1 cellular context compared by ENCODE assay signal in the genomic region with DNA sequence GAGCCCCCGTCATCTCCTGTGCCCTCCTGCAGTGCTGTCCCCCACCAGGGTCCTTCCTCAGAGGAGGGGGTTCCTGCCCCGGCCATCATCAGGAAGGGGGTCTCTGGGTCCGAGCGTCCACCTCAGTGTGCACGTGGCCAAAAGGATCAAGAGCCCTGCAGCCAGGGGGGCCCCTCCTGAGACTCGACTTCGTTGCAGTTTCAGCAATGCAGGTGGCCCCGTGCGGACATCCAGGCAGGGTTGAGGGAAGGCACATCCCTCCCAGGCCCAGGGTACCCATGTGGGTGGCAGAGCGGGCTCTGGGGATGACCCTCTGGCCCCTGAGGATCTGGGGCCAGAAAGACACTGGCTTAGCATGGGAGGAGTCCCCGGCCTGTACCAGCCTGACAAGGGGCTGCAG.
TF ChIP-seq lines count a peak whose summit lies in the region.

No MANE protein-coding gene starts in this region.

TF ChIP-seq in HEK293T, 16 proteins besides CTCF, POLR2A, EP300 and RAD21 (continued from another document):
- TF ChIP-seq, protein P1, sequence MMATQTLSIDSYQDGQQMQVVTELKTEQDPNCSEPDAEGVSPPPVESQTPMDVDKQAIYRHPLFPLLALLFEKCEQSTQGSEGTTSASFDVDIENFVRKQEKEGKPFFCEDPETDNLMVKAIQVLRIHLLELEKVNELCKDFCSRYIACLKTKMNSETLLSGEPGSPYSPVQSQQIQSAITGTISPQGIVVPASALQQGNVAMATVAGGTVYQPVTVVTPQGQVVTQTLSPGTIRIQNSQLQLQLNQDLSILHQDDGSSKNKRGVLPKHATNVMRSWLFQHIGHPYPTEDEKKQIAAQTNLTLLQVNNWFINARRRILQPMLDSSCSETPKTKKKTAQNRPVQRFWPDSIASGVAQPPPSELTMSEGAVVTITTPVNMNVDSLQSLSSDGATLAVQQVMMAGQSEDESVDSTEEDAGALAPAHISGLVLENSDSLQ (IDR thresholded peaks at IDR 0.05): no peak
- no peak for TF ChIP-seq NFRKB (IDR thresholded peaks at IDR 0.05)
- no peak for TF ChIP-seq SUZ12 (IDR thresholded peaks at IDR 0.05)
- no peak for TF ChIP-seq ELF4 (IDR thresholded peaks at IDR 0.05)
- no peak for TF ChIP-seq SP1 (IDR thresholded peaks at IDR 0.05)
